Comparison of ENCODE assay signal across 1 cellular context in genomic region chr10:114374141-114374791, GRCh38.
TF ChIP-seq lines count a peak whose summit lies in the region.

No MANE protein-coding gene starts in this region.

TF ChIP-seq in GM23338, 12 proteins besides CTCF, POLR2A, EP300 and RAD21 (continued from another document):
- TF ChIP-seq REST (IDR thresholded peaks at IDR 0.05; ENCODE audit: unreplicated experiment): no peak
- TF ChIP-seq, protein P1, sequence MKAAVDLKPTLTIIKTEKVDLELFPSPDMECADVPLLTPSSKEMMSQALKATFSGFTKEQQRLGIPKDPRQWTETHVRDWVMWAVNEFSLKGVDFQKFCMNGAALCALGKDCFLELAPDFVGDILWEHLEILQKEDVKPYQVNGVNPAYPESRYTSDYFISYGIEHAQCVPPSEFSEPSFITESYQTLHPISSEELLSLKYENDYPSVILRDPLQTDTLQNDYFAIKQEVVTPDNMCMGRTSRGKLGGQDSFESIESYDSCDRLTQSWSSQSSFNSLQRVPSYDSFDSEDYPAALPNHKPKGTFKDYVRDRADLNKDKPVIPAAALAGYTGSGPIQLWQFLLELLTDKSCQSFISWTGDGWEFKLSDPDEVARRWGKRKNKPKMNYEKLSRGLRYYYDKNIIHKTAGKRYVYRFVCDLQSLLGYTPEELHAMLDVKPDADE (IDR thresholded peaks at IDR 0.05): no peak
TF ChIP-seq in GM23338: peak in this region for 0.
